31 cellular contexts compared by ENCODE assay signal in genomic region chr20:46006964-46007363, GRCh38.
"Had no signal": no experiment of that assay in that cellular context is flagged by ENCODE, and none has a peak within 500 bp of the region (broad histone marks: within the 10 kb centered on the region; RNA-seq: fewer than 3 reads in every experiment).

No MANE protein-coding gene starts in this region.

- H3K36me3 Mint-ChIP-seq: activated naive CD4-positive, alpha-beta T cell treated with anti-CD3 and anti-CD28 coated beads, Interleukin-2, amount 50 U/mL, for 24 hours had no signal

- H3K36me3 ChIP-seq: adrenal gland, esophagus squamous epithelium, WERI-Rb-1 had no signal

- H3K9me3 Mint-ChIP-seq: activated B cell treated with CpG ODN at 0.5 μM for 24 hours; activated CD4-positive, alpha-beta memory T cell treated with anti-CD3 and anti-CD28 coated beads for 36 hours; activated naive CD4-positive, alpha-beta T cell treated with anti-CD3 and anti-CD28 coated beads for 36 hours; activated naive CD4-positive, alpha-beta T cell treated with anti-CD3 and anti-CD28 coated beads, Interleukin-2, amount 50 U/mL, for 24 hours; activated naive CD8-positive, alpha-beta T cell treated with anti-CD3 and anti-CD28 coated beads, Interleukin-2, amount 50 U/mL, for 24 hours; activated T-helper 1 cell treated with anti-CD3 and anti-CD28 coated beads, Interleukin-12 subunit alpha, Interleukin-12 subunit beta, Interleukin-2, Interleukin-4 antibody, amounts not matched to agents 30 ng/mL and 10 ng/mL and 1 ng/mL, durations not matched to agents 14 hours and 24 hours and 36 hours; activated T-helper 2 cell treated with anti-CD3 and anti-CD28 coated beads, Interferon-gamma antibody, Interleukin-2, Interleukin-4, amounts not matched to agents 10 μg/mL and 5 μg/mL and 100 μg/mL, durations not matched to agents 14 hours and 24 hours and 36 hours; T-helper 1 cell treated with Interleukin-12 subunit alpha and Interleukin-12 subunit beta and Interleukin-4 antibody, amounts not matched to agents 30 μg/mL and 1 μg/mL, for 36 hours; T-helper 2 cell treated with Interferon-gamma antibody and Interleukin-4, amounts not matched to agents 5 μg/mL and 100 μg/mL, for 36 hours had no signal

- ATAC-seq: activated CD4-positive, CD25-positive, alpha-beta regulatory T cell treated with anti-CD3 and anti-CD28 coated beads, Interleukin-2, amount 50 U/mL, for 24 hours; activated CD8-positive, alpha-beta memory T cell treated with anti-CD3 and anti-CD28 coated beads, Interleukin-2, amount 10 ng/mL, durations not matched to agents 7 days and 5 days; activated CD8-positive, alpha-beta T cell treated with anti-CD3 and anti-CD28 coated beads, Interleukin-2, amount 10 ng/mL, durations not matched to agents 7 days and 5 days; activated naive CD8-positive, alpha-beta T cell treated with anti-CD3 and anti-CD28 coated beads, Interleukin-2, amount 50 U/mL, for 24 hours; body of pancreas had no signal

- H3K4me3 ChIP-seq: adrenal gland, body of pancreas, esophagus squamous epithelium had no signal

- DNase-seq: activated B cell treated with CpG ODN at 0.5 μM for 24 hours; activated CD4-positive, alpha-beta memory T cell treated with anti-CD3 and anti-CD28 coated beads for 36 hours; activated CD4-positive, alpha-beta T cell treated with anti-CD3 and anti-CD28 coated beads for 48 hours; activated CD4-positive, alpha-beta T cell treated with anti-CD3 and anti-CD28 coated beads, Interleukin-2, amount 50 U/mL, for 1 hour; activated CD8-positive, alpha-beta memory T cell treated with anti-CD3 and anti-CD28 coated beads, Interleukin-2, amount 10 ng/mL, durations not matched to agents 7 days and 5 days; activated CD8-positive, alpha-beta memory T cell treated with anti-CD3 and anti-CD28 coated beads, Interleukin-2, amount 50 U/mL, for 4 hours; activated CD8-positive, alpha-beta T cell treated with anti-CD3 and anti-CD28 coated beads, Interleukin-2, amount 10 ng/mL, durations not matched to agents 7 days and 5 days; activated effector memory CD4-positive, alpha-beta T cell treated with anti-CD3 and anti-CD28 coated beads, Interleukin-2, amount 50 U/mL, for 16 hours; activated naive CD4-positive, alpha-beta T cell treated with anti-CD3 and anti-CD28 coated beads for 36 hours; activated naive CD8-positive, alpha-beta T cell treated with anti-CD3 and anti-CD28 coated beads for 36 hours; activated naive CD8-positive, alpha-beta T cell treated with anti-CD3 and anti-CD28 coated beads, Interleukin-2, amount 50 U/mL, for 24 hours; activated T-cell treated with anti-CD3 and anti-CD28 coated beads, Interleukin-2, amount 50 U/mL, for 1 hour; activated T-cell treated with anti-CD3 and anti-CD28 coated beads, Interleukin-2, amount 50 U/mL, for 48 hours; adrenal gland; amygdala; aorta; body of pancreas; caudate nucleus; cortex of kidney; effector CD8-positive, alpha-beta T cell; esophagus squamous epithelium; head of caudate nucleus; T1000; WERI-Rb-1 had no signal

- H3K27ac Mint-ChIP-seq: activated B cell treated with CpG ODN at 0.5 μM for 24 hours; activated CD8-positive, alpha-beta memory T cell treated with anti-CD3 and anti-CD28 coated beads, Interleukin-2, amount 10 ng/mL, durations not matched to agents 7 days and 5 days; activated CD8-positive, alpha-beta T cell treated with anti-CD3 and anti-CD28 coated beads, Interleukin-2, amount 10 ng/mL, durations not matched to agents 7 days and 5 days; activated naive CD4-positive, alpha-beta T cell treated with anti-CD3 and anti-CD28 coated beads for 36 hours; activated naive CD4-positive, alpha-beta T cell treated with anti-CD3 and anti-CD28 coated beads, Interleukin-2, amount 50 U/mL, for 24 hours; activated naive CD8-positive, alpha-beta T cell treated with anti-CD3 and anti-CD28 coated beads for 36 hours; activated naive CD8-positive, alpha-beta T cell treated with anti-CD3 and anti-CD28 coated beads, Interleukin-2, amount 50 U/mL, for 24 hours; activated T-helper 1 cell treated with anti-CD3 and anti-CD28 coated beads, Interleukin-12 subunit alpha, Interleukin-12 subunit beta, Interleukin-2, Interleukin-4 antibody, amounts not matched to agents 30 ng/mL and 10 ng/mL and 1 ng/mL, durations not matched to agents 14 hours and 24 hours and 36 hours; activated T-helper 2 cell treated with anti-CD3 and anti-CD28 coated beads, Interferon-gamma antibody, Interleukin-2, Interleukin-4, amounts not matched to agents 10 μg/mL and 5 μg/mL and 100 μg/mL, durations not matched to agents 14 hours and 24 hours and 36 hours; T-helper 1 cell treated with Interleukin-12 subunit alpha and Interleukin-12 subunit beta and Interleukin-4 antibody, amounts not matched to agents 30 μg/mL and 1 μg/mL, for 36 hours; T-helper 2 cell treated with Interferon-gamma antibody and Interleukin-4, amounts not matched to agents 5 μg/mL and 100 μg/mL, for 36 hours had no signal

- H3K4me3 Mint-ChIP-seq: activated B cell treated with CpG ODN at 0.5 μM for 24 hours; activated CD4-positive, alpha-beta memory T cell treated with anti-CD3 and anti-CD28 coated beads for 36 hours; activated CD8-positive, alpha-beta memory T cell treated with anti-CD3 and anti-CD28 coated beads, Interleukin-2, amount 10 ng/mL, durations not matched to agents 7 days and 5 days; activated CD8-positive, alpha-beta T cell treated with anti-CD3 and anti-CD28 coated beads, Interleukin-2, amount 10 ng/mL, durations not matched to agents 7 days and 5 days; activated naive CD4-positive, alpha-beta T cell treated with anti-CD3 and anti-CD28 coated beads for 36 hours; activated naive CD4-positive, alpha-beta T cell treated with anti-CD3 and anti-CD28 coated beads, Interleukin-2, amount 50 U/mL, for 24 hours; activated naive CD8-positive, alpha-beta T cell treated with anti-CD3 and anti-CD28 coated beads for 36 hours; activated naive CD8-positive, alpha-beta T cell treated with anti-CD3 and anti-CD28 coated beads, Interleukin-2, amount 50 U/mL, for 24 hours; activated T-helper 1 cell treated with anti-CD3 and anti-CD28 coated beads, Interleukin-12 subunit alpha, Interleukin-12 subunit beta, Interleukin-2, Interleukin-4 antibody, amounts not matched to agents 30 ng/mL and 10 ng/mL and 1 ng/mL, durations not matched to agents 14 hours and 24 hours and 36 hours; T-helper 1 cell treated with Interleukin-12 subunit alpha and Interleukin-12 subunit beta and Interleukin-4 antibody, amounts not matched to agents 30 μg/mL and 1 μg/mL, for 36 hours; T-helper 2 cell treated with Interferon-gamma antibody and Interleukin-4, amounts not matched to agents 5 μg/mL and 100 μg/mL, for 36 hours had no signal

- H3K9me3 ChIP-seq: adrenal gland, body of pancreas, esophagus squamous epithelium had no signal

- H3K27ac ChIP-seq: adrenal gland, body of pancreas, epithelial cell of prostate, esophagus squamous epithelium, WERI-Rb-1 had no signal
